In genomic region chr22:37283393-37283937, GRCh38 we compare ENCODE assay signal across 9 cellular contexts. TPM values are rescaled to one million over a fixed set of nuclear protein-coding genes. Genes with fewer than 3 reads are reported as not detected.
DNase-seq lines count a peak whose midpoint lies in the region; ATAC-seq and TF ChIP-seq lines count a peak whose summit lies in the region.
"Had no signal": no experiment of that assay in that cellular context is flagged by ENCODE, and none has a peak within 500 bp of the region (broad histone marks: within the 10 kb centered on the region; RNA-seq: fewer than 3 reads in every experiment).

No MANE protein-coding gene starts in this region.

- no peaks in the 10 kb centered on the region for H3K9me2 ChIP-seq in OCI-LY1 (ENCODE audit: low read depth, low read length)

- H3K27ac Mint-ChIP-seq in CD4-positive, alpha-beta T cell = peak overlapping the region; percentile 96
- no peak overlapping the region for H3K27ac Mint-ChIP-seq in progenitor cell of endocrine pancreas

- peak; percentile 46 for TF ChIP-seq CTCF in CD4-positive, alpha-beta T cell (IDR thresholded peaks at IDR 0.05)
- TF ChIP-seq CTCF in OCI-LY1 (IDR thresholded peaks at IDR 0.05; ENCODE audit: low read length) = peak; percentile 6; the same call in 1 of the 2 replicates
- peak in 2 of 6 experiments; percentile 15 to 16 for TF ChIP-seq CTCF in adrenal gland (IDR thresholded peaks at IDR 0.05)
- no peak for TF ChIP-seq CTCF in mucosa of descending colon (IDR thresholded peaks at IDR 0.05)
- no peak for TF ChIP-seq CTCF in progenitor cell of endocrine pancreas (IDR thresholded peaks at IDR 0.05; ENCODE audit: unreplicated experiment)

- CTCF ChIA-PET in CD4-positive, alpha-beta T cell (lab: Charles Lee) = interaction anchor here (0.5 to 2.1 kb wide), 12 partner anchors 12 to 324 kb away, joined by 3 to 11 read pairs (median 4); no protein-coding TSS in a partner anchor

- H3K9me3 Mint-ChIP-seq in CD4-positive, alpha-beta T cell = no peaks in the 10 kb centered on the region
- H3K9me3 Mint-ChIP-seq in progenitor cell of endocrine pancreas (ENCODE audit: low read depth) = no peaks in the 10 kb centered on the region

- no peaks in the 10 kb centered on the region for H3K79me2 ChIP-seq in OCI-LY1 (ENCODE audit: insufficient read depth, low read length)

- H3K9me3 ChIP-seq in CD4-positive, alpha-beta T cell (ENCODE audit: control insufficient read depth, low read length) = no peaks in the 10 kb centered on the region
- H3K9me3 ChIP-seq in OCI-LY1 (ENCODE audit: low read length) (no peaks in the 10 kb centered on the region; the same call in 1 of the 2 replicates), adrenal gland (replicated peaks in 1 of 3) (no peaks in the 10 kb centered on the region), mucosa of descending colon (no peaks in the 10 kb centered on the region)

- peak in 7 of 10 experiments; percentile 16 to 71 (median 53) for DNase-seq in CD4-positive, alpha-beta T cell
- DNase-seq in adrenal gland (no peak), mucosa of descending colon (peak; percentile 44 to 84 (median 51)), progenitor cell of endocrine pancreas (ENCODE audit: low spot score, unreplicated experiment) (no peak)
- DNase-seq: cortex of kidney had no signal

- peak overlapping the region; percentile 57 for H3K4me2 ChIP-seq in OCI-LY1 (ENCODE audit: low read length)

- H3K27me3 Mint-ChIP-seq in CD4-positive, alpha-beta T cell = no peaks in the 10 kb centered on the region
- peaks cover 50% of the 10 kb centered on the region for H3K27me3 Mint-ChIP-seq in progenitor cell of endocrine pancreas

- peak overlapping the region; percentile 30; the same call in 1 of the 2 replicates for H3K9ac ChIP-seq in OCI-LY1 (ENCODE audit: low read length)

- peak overlapping the region; percentile 97 for H3K4me3 Mint-ChIP-seq in CD4-positive, alpha-beta T cell
- no peak overlapping the region for H3K4me3 Mint-ChIP-seq in progenitor cell of endocrine pancreas (ENCODE audit: low read depth)

- TF ChIP-seq POLR2A in adrenal gland (IDR thresholded peaks at IDR 0.05) = no peak

- H3K4me3 ChIP-seq in OCI-LY1 (ENCODE audit: low read depth, low read length, poor library complexity, severe bottlenecking) = peak overlapping the region; percentile 55
- peak overlapping the region in 1 of 4 donors; percentile 35 for H3K4me3 ChIP-seq in adrenal gland
- H3K4me3 ChIP-seq in mucosa of descending colon = no peak overlapping the region

- H3K4me1 ChIP-seq in OCI-LY1 (ENCODE audit: insufficient read depth, low read length, severe bottlenecking) = peaks cover 33% of the 10 kb centered on the region
- no peaks in the 10 kb centered on the region for H3K4me1 ChIP-seq in adrenal gland (replicated peaks in 1 of 2)
- H3K4me1 ChIP-seq in mucosa of descending colon (ENCODE audit: low read depth) = no peaks in the 10 kb centered on the region

- no peaks in the 10 kb centered on the region; the same call in 1 of the 2 replicates for H3K36me3 ChIP-seq in OCI-LY1 (ENCODE audit: insufficient read depth, low read length)
- no peaks in the 10 kb centered on the region for H3K36me3 ChIP-seq in adrenal gland (replicated peaks in 1 of 2)
- no peaks in the 10 kb centered on the region for H3K36me3 ChIP-seq in mucosa of descending colon (ENCODE audit: low read depth)

- H3K27ac ChIP-seq in CD4-positive, alpha-beta T cell (ENCODE audit: low read depth, low read length) = peak overlapping the region; percentile 90
- H3K27ac ChIP-seq in OCI-LY1 (ENCODE audit: low read depth, low read length, poor library complexity, severe bottlenecking) (peak overlapping the region; percentile 71), adrenal gland (peak overlapping the region in 3 of 5 donors; percentile 26 to 87 (median 64))

- WGBS in adrenal gland, 4 donors = 40 to 58% (median 52%) methylated on average over 5 to 8 of the region's 8 CpGs

- ATAC-seq in CD4-positive, alpha-beta T cell (ENCODE audit: poor library complexity) = peak; percentile 39
- peak; percentile 50 for ATAC-seq in mucosa of descending colon
- no peak for ATAC-seq in GM18520 (IDR thresholded peaks at IDR 0.05; ENCODE audit: unreplicated experiment)
- ATAC-seq in HG03097 (IDR thresholded peaks at IDR 0.05; ENCODE audit: low FRiP score, unreplicated experiment) = no peak
- ATAC-seq in HG02884 (IDR thresholded peaks at IDR 0.05; ENCODE audit: unreplicated experiment) = no peak

- H4K20me1 ChIP-seq in OCI-LY1 (ENCODE audit: insufficient read depth, low read length) = no peaks in the 10 kb centered on the region

- intact Hi-C loops in CD4-positive, alpha-beta T cell (cut with DNase I, micrococcal nuclease) = loop anchor here (1.0 to 2.0 kb wide), 3 partner anchors 15 to 45 kb away; no protein-coding TSS in a partner anchor
- intact Hi-C loops in adrenal gland (cut with DNase I) = no loop called here
- intact Hi-C loops in mucosa of descending colon (cut with DNase I, micrococcal nuclease) = no loop called here

- no peak overlapping the region for H2AFZ ChIP-seq in OCI-LY1 (ENCODE audit: low read length)

- peaks cover 58% of the 10 kb centered on the region for H3K36me3 Mint-ChIP-seq in CD4-positive, alpha-beta T cell (ENCODE audit: low read depth)
- no peaks in the 10 kb centered on the region for H3K36me3 Mint-ChIP-seq in progenitor cell of endocrine pancreas (ENCODE audit: insufficient read depth)

- H3K27me3 ChIP-seq in CD4-positive, alpha-beta T cell (ENCODE audit: control insufficient read depth, insufficient read depth, low read length) = no peaks in the 10 kb centered on the region
- peaks cover 11% of the 10 kb centered on the region; the same call in 1 of the 2 replicates for H3K27me3 ChIP-seq in OCI-LY1 (ENCODE audit: insufficient read depth, low read length)
- peaks cover 2% of the 10 kb centered on the region for H3K27me3 ChIP-seq in adrenal gland

- no peaks in the 10 kb centered on the region for H3F3A ChIP-seq in OCI-LY1 (ENCODE audit: insufficient read depth, low read length)

- H3K4me1 Mint-ChIP-seq in CD4-positive, alpha-beta T cell (ENCODE audit: low read depth) = peaks cover 66% of the 10 kb centered on the region
- no peaks in the 10 kb centered on the region for H3K4me1 Mint-ChIP-seq in progenitor cell of endocrine pancreas (ENCODE audit: low read depth)

- POLR2A ChIA-PET in CD4-positive, alpha-beta T cell (lab: Charles Lee) = interaction anchor here (0.6 to 7.0 kb wide), 13 partner anchors 13 to 203 kb away, joined by 3 to 82 read pairs (median 8); partner anchors contain the start of gene RAC2

RNA-seq across cellular contexts. Expression of gene CYTH4, which starts 1.2 kb away (rescaled TPM):
- 100 to 1,000 TPM; 134 to 138 TPM for total RNA-seq in CD4-positive, alpha-beta T cell
- total RNA-seq in adrenal gland = 10 to 100 TPM; 16.4 to 80.7 (median 25.5) TPM
- polyA plus RNA-seq in adrenal gland = 10 to 100 TPM in 2 of 3 donors, 1 to 10 TPM in 1; 7.5 to 26.6 (median 11.5) TPM
- 10 to 100 TPM in 2 of 3 donors, 1 to 10 TPM in 1; 8.7 to 13.3 (median 11.6) TPM for total RNA-seq in mucosa of descending colon
- not detected in 2 replicates for total RNA-seq in progenitor cell of endocrine pancreas

RNA-seq across cellular contexts. Expression of gene RAC2, which starts 39.4 kb away (rescaled TPM):
- total RNA-seq in CD4-positive, alpha-beta T cell = 100 to 1,000 TPM; 174 to 180 TPM
- total RNA-seq in adrenal gland = 10 to 100 TPM in 5 of 8 donors, 1 to 10 TPM in 3; 4.3 to 17.9 (median 11.3) TPM
- polyA plus RNA-seq in adrenal gland = 10 to 100 TPM in 2 of 3 donors, 1 to 10 TPM in 1; 6.3 to 12.4 (median 11.0) TPM
- total RNA-seq in mucosa of descending colon = 10 to 100 TPM; 15.3 to 26.8 (median 16.4) TPM
- total RNA-seq in progenitor cell of endocrine pancreas = 1.7 and 1.9 TPM in 2 replicates

Comparison
In these comparisons a context has a peak if more than half of its experiments do, and no peak if none do; other contexts are left out.
1. ATAC-seq: peak in CD4-positive, alpha-beta T cell (single experiment) and mucosa of descending colon (single experiment); none in GM18520 (single experiment), HG03097 (single experiment) and HG02884 (single experiment).
2. DNase-seq: peak in CD4-positive, alpha-beta T cell (7 of 10) and mucosa of descending colon (3 of 3); none in adrenal gland (0 of 7) and progenitor cell of endocrine pancreas (single experiment).
3. CTCF ChIP-seq: peak in CD4-positive, alpha-beta T cell (single experiment) and OCI-LY1 (single experiment); none in mucosa of descending colon (single experiment) and progenitor cell of endocrine pancreas (single experiment).
4. RNA of gene RAC2, which starts 39.4 kb away (total RNA-seq): 174 to 180 TPM in CD4-positive, alpha-beta T cell; 15.3 to 26.8 TPM in mucosa of descending colon, 4.3 to 17.9 TPM in adrenal gland and 1.7 to 1.9 TPM in progenitor cell of endocrine pancreas; every median in the first group is over 4 times any median in the second.
5. intact Hi-C loops: an anchor here in CD4-positive, alpha-beta T cell (1.0 to 2.0 kb wide); none called in adrenal gland and mucosa of descending colon.
6. Peak in every context shown above with its lines, with median percentiles within 50 percentile points of each other: H3K27ac ChIP-seq.